ENCODE assay signal across 8 cellular contexts in genomic region chr16:970766-971581, GRCh38. TPM values are rescaled to one million over a fixed set of nuclear protein-coding genes. Genes with fewer than 3 reads are reported as not detected.
DNase-seq lines count a peak whose midpoint lies in the region; ATAC-seq and TF ChIP-seq lines count a peak whose summit lies in the region.

LMF1 (minus strand) TSS chr16:970984; CDS start chr16:970980, 4 bp downstream.

- no peaks in the 10 kb centered on the region for H3K9me3 Mint-ChIP-seq in activated naive CD4-positive, alpha-beta T cell treated with anti-CD3 and anti-CD28 coated beads, Interleukin-2, amount 50 U/mL, for 72 hours
- H3K9me3 Mint-ChIP-seq in glutamatergic neuron (ENCODE audit: unreplicated experiment) (peaks cover 6% of the 10 kb centered on the region), osteocyte (ENCODE audit: unreplicated experiment) (no peaks in the 10 kb centered on the region)

- DNase-seq in GOT3 (lab: John Stamatoyannopoulos, UW): peak; percentile 67
- DNase-seq in M059J (ENCODE audit: low read depth): peak; percentile 60
- peak; percentile 76 for DNase-seq in SKM-1 (lab: John Stamatoyannopoulos, UW; ENCODE audit: unreplicated experiment)
- peak; percentile 97 to 98 for DNase-seq in activated naive CD4-positive, alpha-beta T cell treated with anti-CD3 and anti-CD28 coated beads, Interleukin-2, amount 50 U/mL, for 72 hours (ENCODE audit: low spot score in 2 of 2)
- DNase-seq in glutamatergic neuron: peak; percentile 96
- peak; percentile 98 for DNase-seq in osteocyte (ENCODE audit: extremely low spot score, unreplicated experiment)
- DNase-seq in testis: peak; percentile 95

- WGBS in testis, 2 donors: 15 to 26% methylated on average over 9 to 31 of the region's 71 CpGs

- peaks cover 10 to 12% of the 10 kb centered on the region in 2 donors for H3K36me3 Mint-ChIP-seq in activated naive CD4-positive, alpha-beta T cell treated with anti-CD3 and anti-CD28 coated beads, Interleukin-2, amount 50 U/mL, for 72 hours
- H3K36me3 Mint-ChIP-seq in glutamatergic neuron (ENCODE audit: unreplicated experiment) (peaks cover 6% of the 10 kb centered on the region), osteocyte (ENCODE audit: unreplicated experiment) (peaks cover 10% of the 10 kb centered on the region)

- H3K27ac ChIP-seq in testis: peak within 1 kb of the TSS in 1 of 2 donors; percentile 66

- intact Hi-C loops in testis (cut with DNase I; ENCODE audit: low total_unique reads): no loop called here

- peak within 1 kb of the TSS; percentile 80 for H3K9ac ChIP-seq in ES-I3 (ENCODE audit: low read depth, low read length)

- H3K4me1 ChIP-seq in ES-I3 (ENCODE audit: insufficient read depth, low read length) (no peaks in the 10 kb centered on the region), testis (peaks cover 13% of the 10 kb centered on the region)

- no peak for TF ChIP-seq POLR2A in testis (IDR thresholded peaks at IDR 0.05)

- H3K4me1 Mint-ChIP-seq in glutamatergic neuron (ENCODE audit: low read depth, unreplicated experiment) (peaks cover 8% of the 10 kb centered on the region), osteocyte (ENCODE audit: unreplicated experiment) (peaks cover 12% of the 10 kb centered on the region)

- H3K27me3 ChIP-seq in testis: no peaks in the 10 kb centered on the region

- H3K4me3 ChIP-seq in testis: peak within 1 kb of the TSS; percentile 81 to 87

- H3K4me3 Mint-ChIP-seq in glutamatergic neuron (ENCODE audit: unreplicated experiment) (peak within 1 kb of the TSS; percentile 77), osteocyte (ENCODE audit: unreplicated experiment) (peak within 1 kb of the TSS; percentile 76)

- H3K27me3 Mint-ChIP-seq in glutamatergic neuron (ENCODE audit: unreplicated experiment) (peaks cover 8% of the 10 kb centered on the region), osteocyte (ENCODE audit: unreplicated experiment) (peaks cover 2% of the 10 kb centered on the region)

- peak; percentile 87 to 90 for ATAC-seq in activated naive CD4-positive, alpha-beta T cell treated with anti-CD3 and anti-CD28 coated beads, Interleukin-2, amount 50 U/mL, for 72 hours

- H3K36me3 ChIP-seq in ES-I3 (ENCODE audit: insufficient read depth, low read length) (no peaks in the 10 kb centered on the region), testis (ENCODE audit: low read depth, missing control alignments) (no peaks in the 10 kb centered on the region)

- no peak for TF ChIP-seq CTCF in glutamatergic neuron (IDR thresholded peaks at IDR 0.05; ENCODE audit: partially characterized antibody, unreplicated experiment)
- TF ChIP-seq CTCF in osteocyte (IDR thresholded peaks at IDR 0.05): no peak
- TF ChIP-seq CTCF in testis (IDR thresholded peaks at IDR 0.05): no peak

- peak within 1 kb of the TSS in 1 of 2 donors; percentile 68 for H3K27ac Mint-ChIP-seq in activated naive CD4-positive, alpha-beta T cell treated with anti-CD3 and anti-CD28 coated beads, Interleukin-2, amount 50 U/mL, for 72 hours
- H3K27ac Mint-ChIP-seq in glutamatergic neuron (ENCODE audit: unreplicated experiment) (peak within 1 kb of the TSS; percentile 55), osteocyte (ENCODE audit: unreplicated experiment) (peak within 1 kb of the TSS; percentile 50)

- H3K9me3 ChIP-seq in ES-I3 (ENCODE audit: control insufficient read depth, insufficient read depth, low read length): no peaks in the 10 kb centered on the region
- H3K9me3 ChIP-seq in testis: no peaks in the 10 kb centered on the region

RNA-seq across cellular contexts. Expression of gene LMF1, which starts in this region (rescaled TPM):
- 2.4 and 2.8 TPM in 2 replicates for total RNA-seq in M059J (2014; rRNA removed; shearing (Covaris generic))
- total RNA-seq in activated naive CD4-positive, alpha-beta T cell treated with anti-CD3 and anti-CD28 coated beads, Interleukin-2, amount 50 U/mL, for 72 hours: 10 to 100 TPM; 13.0 to 19.1 TPM
- total RNA-seq in glutamatergic neuron (ENCODE audit: unreplicated experiment) (17.4 TPM), osteocyte (24.6 and 27.4 TPM in 2 replicates), testis (10 to 100 TPM; 66.6 to 83.4 TPM)
- 12.5 TPM for polyA plus RNA-seq in testis (ENCODE audit: insufficient read depth, low read depth, low replicate concordance)
